In genomic region chr7:116177009-116177408, GRCh38 we compare ENCODE assay signal across 18 cellular contexts. TPM values are rescaled to one million over a fixed set of nuclear protein-coding genes. Genes with fewer than 3 reads are reported as not detected.
DNase-seq lines count a peak whose midpoint lies in the region; ATAC-seq and TF ChIP-seq lines count a peak whose summit lies in the region.
"Had no signal": no experiment of that assay in that cellular context is flagged by ENCODE, and none has a peak within 500 bp of the region (broad histone marks: within the 10 kb centered on the region; RNA-seq: fewer than 3 reads in every experiment).

No MANE protein-coding gene starts in this region.

- no peak overlapping the region for H3K4me3 Mint-ChIP-seq in osteocyte (ENCODE audit: unreplicated experiment)

- peaks cover 18% of the 10 kb centered on the region for H3K4me1 ChIP-seq in Panc1 (ENCODE audit: control insufficient read depth, insufficient read depth, low read length)
- H3K4me1 ChIP-seq: BLaER1 treated with 17β-estradiol and CSF1 and Interleukin-3, amounts not matched to agents 10 nM and 100 nM; gastrocnemius medialis; suprapubic skin had no signal

- intact Hi-C loops in Panc1 (cut with micrococcal nuclease; ENCODE audit: unreplicated experiment) (loop anchor here (5.0 to 10.0 kb wide), 2 partner anchors 40 to 938 kb away; no protein-coding TSS in a partner anchor), Right ventricle myocardium inferior (cut with DNase I) (loop anchor here (10.0 kb wide), 1 partner anchor 948 kb away; no protein-coding TSS in a partner anchor)

- no peaks in the 10 kb centered on the region for H3K36me3 ChIP-seq in Panc1 (ENCODE audit: control insufficient read depth, insufficient read depth, low read length)
- H3K36me3 ChIP-seq: BLaER1 treated with 17β-estradiol and CSF1 and Interleukin-3, amounts not matched to agents 10 nM and 100 nM; gastrocnemius medialis; suprapubic skin had no signal

- H3K36me3 Mint-ChIP-seq in osteocyte (ENCODE audit: unreplicated experiment) = peaks cover 4% of the 10 kb centered on the region

- DNase-seq in Caki2 (ENCODE audit: low read depth) (peak; percentile 30), Panc1 (ENCODE audit: low read depth, low spot score) (no peak), epithelial cell of esophagus (ENCODE audit: low read depth) (peak; percentile 84), osteocyte (ENCODE audit: extremely low spot score, unreplicated experiment) (no peak), Right ventricle myocardium inferior (ENCODE audit: missing footprints) (no peak)
- no peak for DNase-seq in NK-92 treated with Interleukin-12 subunit alpha and Interleukin-12 subunit beta, amount 100 ng/mL, for 24 hours (lab: John Stamatoyannopoulos, UW)
- DNase-seq: activated CD4-positive, alpha-beta T cell treated with anti-CD3 and anti-CD28 coated beads, Interleukin-2, amount 50 U/mL, for 1 hour; amygdala; gastrocnemius medialis; mesendoderm; MM.1S; NCI-H2107; occipital lobe; SIG-M5 had no signal

- no peak for TF ChIP-seq CTCF in Panc1 (IDR thresholded peaks at IDR 0.05)
- TF ChIP-seq CTCF in epithelial cell of esophagus (IDR thresholded peaks at IDR 0.05; ENCODE audit: insufficient read depth, low read depth, low read length, missing control alignments) = no peak
- TF ChIP-seq CTCF in osteocyte (IDR thresholded peaks at IDR 0.05) = no peak

- H3K9me3 ChIP-seq in Panc1 (ENCODE audit: control insufficient read depth, insufficient read depth, low read depth, low read length) = no peaks in the 10 kb centered on the region
- H3K9me3 ChIP-seq: gastrocnemius medialis, suprapubic skin had no signal

- H3K9me3 Mint-ChIP-seq in osteocyte (ENCODE audit: unreplicated experiment) = peaks cover 12% of the 10 kb centered on the region

- H3K4me1 Mint-ChIP-seq in osteocyte (ENCODE audit: unreplicated experiment) = peaks cover 48% of the 10 kb centered on the region

- in situ Hi-C loops in Caki2 (cut with HindIII; ENCODE audit: low pct_unique_long_range_greater_than_20kb, low sequenced_read_pairs) (no loop called here), Panc1 (cut with HindIII; ENCODE audit: low pct_unique_long_range_greater_than_20kb, low sequenced_read_pairs) (no loop called here)

- peaks cover 1% of the 10 kb centered on the region; the same call in 1 of the 2 replicates for H3K27me3 ChIP-seq in Panc1 (ENCODE audit: control insufficient read depth, insufficient read depth, low read length)
- H3K27me3 ChIP-seq: BLaER1 treated with 17β-estradiol and CSF1 and Interleukin-3, amounts not matched to agents 10 nM and 100 nM; gastrocnemius medialis; suprapubic skin had no signal

- CTCF ChIA-PET in Panc1 (lab: Charles Lee) = interaction anchor here (0.8 to 1.0 kb wide), 2 partner anchors 42 to 412 kb away, joined by 3 read pairs; no protein-coding TSS in a partner anchor

- peak overlapping the region; percentile 24; the same call in 1 of the 2 replicates for H3K27ac ChIP-seq in Panc1 (ENCODE audit: low read length)
- H3K27ac ChIP-seq: BLaER1 treated with 17β-estradiol and CSF1 and Interleukin-3, amounts not matched to agents 10 nM and 100 nM; gastrocnemius medialis; suprapubic skin had no signal

- BruUV-seq in Panc1 (replicated peaks; lab: Mats Ljungman, UMichigan) = no TSS peak

- POLR2A ChIA-PET in Panc1 (lab: Charles Lee) = no interaction called here

- H3K27ac Mint-ChIP-seq in osteocyte (ENCODE audit: unreplicated experiment) = peak overlapping the region; percentile 87

- ATAC-seq in Panc1 (peak; percentile 47), GM21528 (IDR thresholded peaks at IDR 0.05; ENCODE audit: low FRiP score, unreplicated experiment) (no peak), HG03175 (IDR thresholded peaks at IDR 0.05; ENCODE audit: unreplicated experiment) (no peak), Right ventricle myocardium inferior (no peak)
- ATAC-seq: gastrocnemius medialis had no signal

- H3K4me3 ChIP-seq in Panc1 (ENCODE audit: low read depth in 2 of 2, low read length in 2 of 2) = no peak overlapping the region
- H3K4me3 ChIP-seq in epithelial cell of esophagus (ENCODE audit: low read length) = no peak overlapping the region
- H3K4me3 ChIP-seq: BLaER1 treated with 17β-estradiol and CSF1 and Interleukin-3, amounts not matched to agents 10 nM and 100 nM; gastrocnemius medialis; suprapubic skin had no signal

- no peaks in the 10 kb centered on the region for H3K27me3 Mint-ChIP-seq in osteocyte (ENCODE audit: unreplicated experiment)

RNA-seq across cellular contexts. Expression of gene TES, which starts 33.3 kb away (rescaled TPM):
- 82.8 and 134 TPM in 2 replicates for total RNA-seq in Caki2 (2014; rRNA removed; shearing (Covaris generic); ENCODE audit: low replicate concordance)
- total RNA-seq in Panc1 (2021; ENCODE audit: unreplicated experiment) (99.4 TPM), osteocyte (228 and 232 TPM in 2 replicates), Right ventricle myocardium inferior (21.2 TPM)
- polyA plus RNA-seq in Panc1 (2012; ENCODE audit: insufficient read length) = 84.1 TPM

Comparison
In these comparisons a context has a peak if more than half of its experiments do, and no peak if none do; other contexts are left out.
1. DNase-seq: peak in Caki2 (single experiment) and epithelial cell of esophagus (single experiment); none in Panc1 (single experiment), osteocyte (single experiment), NK-92 treated with Interleukin-12 subunit alpha and Interleukin-12 subunit beta, amount 100 ng/mL, for 24 hours (single experiment) and Right ventricle myocardium inferior (single experiment).